ENCODE assay signal across 23 cellular contexts in genomic region chr12:124663771-124664366, GRCh38.
DNase-seq lines count a peak whose midpoint lies in the region; ATAC-seq and TF ChIP-seq lines count a peak whose summit lies in the region.
"Had no signal": no experiment of that assay in that cellular context is flagged by ENCODE, and none has a peak within 500 bp of the region (broad histone marks: within the 10 kb centered on the region; RNA-seq: fewer than 3 reads in every experiment).

No MANE protein-coding gene starts in this region.

- no peaks in the 10 kb centered on the region for H3K9me3 Mint-ChIP-seq in osteocyte (ENCODE audit: unreplicated experiment)

- intact Hi-C loops in cardiac septum (cut with DNase I), result no loop called here

- H3K27me3 ChIP-seq in right atrium auricular region, result no peaks in the 10 kb centered on the region
- H3K27me3 ChIP-seq: BLaER1 treated with 17β-estradiol and CSF1 and Interleukin-3, amounts not matched to agents 10 nM and 100 nM; cardiac muscle cell; thyroid gland had no signal

- no peaks in the 10 kb centered on the region for H3K27me3 Mint-ChIP-seq in osteocyte (ENCODE audit: unreplicated experiment)

- peak overlapping the region; percentile 12 to 33 for H3K27ac ChIP-seq in right atrium auricular region
- H3K27ac ChIP-seq: BLaER1 treated with 17β-estradiol and CSF1 and Interleukin-3, amounts not matched to agents 10 nM and 100 nM; cardiac muscle cell; thyroid gland had no signal

- peak overlapping the region; percentile 9 for H3K27ac Mint-ChIP-seq in osteocyte (ENCODE audit: unreplicated experiment)
- H3K27ac Mint-ChIP-seq: natural killer cell treated with Interleukin-12 subunit alpha and Interleukin-12 subunit beta and Interleukin-15 and Interleukin-18, amount 100 ng/mL, for 72 hours had no signal

- ATAC-seq in GM21423 (IDR thresholded peaks at IDR 0.05; ENCODE audit: unreplicated experiment) (no peak), GM18907 (IDR thresholded peaks at IDR 0.05; ENCODE audit: unreplicated experiment) (no peak)
- ATAC-seq: HCT116; natural killer cell treated with Interleukin-12 subunit alpha and Interleukin-12 subunit beta and Interleukin-15 and Interleukin-18, amount 100 ng/mL, for 72 hours had no signal

- no peak overlapping the region for H3K4me3 ChIP-seq in right atrium auricular region
- H3K4me3 ChIP-seq: BLaER1 treated with 17β-estradiol and CSF1 and Interleukin-3, amounts not matched to agents 10 nM and 100 nM; cardiac muscle cell; lung; thyroid gland had no signal

- H3K4me1 ChIP-seq in right atrium auricular region, result peaks cover 0 to 26% of the 10 kb centered on the region in 2 donors
- H3K4me1 ChIP-seq: thyroid gland had no signal

- H3K36me3 Mint-ChIP-seq in osteocyte (ENCODE audit: unreplicated experiment), result no peaks in the 10 kb centered on the region
- H3K36me3 Mint-ChIP-seq: natural killer cell treated with Interleukin-12 subunit alpha and Interleukin-12 subunit beta and Interleukin-15 and Interleukin-18, amount 100 ng/mL, for 72 hours had no signal

- H3K4me1 Mint-ChIP-seq in osteocyte (ENCODE audit: unreplicated experiment), result peaks cover 32% of the 10 kb centered on the region

- no peaks in the 10 kb centered on the region for H3K36me3 ChIP-seq in right atrium auricular region
- H3K36me3 ChIP-seq: BLaER1 treated with 17β-estradiol and CSF1 and Interleukin-3, amounts not matched to agents 10 nM and 100 nM; cardiac muscle cell; thyroid gland had no signal

- TF ChIP-seq CTCF in right atrium auricular region (IDR thresholded peaks at IDR 0.05) (no peak), osteocyte (IDR thresholded peaks at IDR 0.05) (no peak)

- DNase-seq in right atrium auricular region (ENCODE audit: low spot score) (no peak), cardiac septum (ENCODE audit: low spot score) (no peak), globus pallidus (ENCODE audit: low spot score) (peak; percentile 93), osteocyte (ENCODE audit: extremely low spot score, unreplicated experiment) (no peak), HuH-7 (ENCODE audit: low spot score) (no peak), HK-2 (ENCODE audit: unreplicated experiment) (no peak)
- DNase-seq: 8988T; activated CD4-positive, alpha-beta T cell treated with anti-CD3 and anti-CD28 coated beads for 1 hour; activated naive CD4-positive, alpha-beta T cell treated with anti-CD3 and anti-CD28 coated beads, Interleukin-2, amount 50 U/mL, for 16 hours; DMS53; NCI-H1694; NCI-H510A; stimulated activated CD4-positive, alpha-beta T cell treated with anti-CD3 and anti-CD28 coated beads, Interleukin-4, amount 100 ng/mL, for 1 hour; stimulated activated CD8-positive, alpha-beta memory T cell treated with anti-CD3 and anti-CD28 coated beads, Interleukin-4, amount 100 ng/mL, for 48 hours; T1000; thyroid gland had no signal

- no peak overlapping the region for H3K4me3 Mint-ChIP-seq in osteocyte (ENCODE audit: unreplicated experiment)
- H3K4me3 Mint-ChIP-seq: natural killer cell treated with Interleukin-12 subunit alpha and Interleukin-12 subunit beta and Interleukin-15 and Interleukin-18, amount 100 ng/mL, for 72 hours had no signal

- peaks cover 0 to 10% of the 10 kb centered on the region in 2 donors for H3K9me3 ChIP-seq in right atrium auricular region
- H3K9me3 ChIP-seq: thyroid gland had no signal
